In the genomic region with DNA sequence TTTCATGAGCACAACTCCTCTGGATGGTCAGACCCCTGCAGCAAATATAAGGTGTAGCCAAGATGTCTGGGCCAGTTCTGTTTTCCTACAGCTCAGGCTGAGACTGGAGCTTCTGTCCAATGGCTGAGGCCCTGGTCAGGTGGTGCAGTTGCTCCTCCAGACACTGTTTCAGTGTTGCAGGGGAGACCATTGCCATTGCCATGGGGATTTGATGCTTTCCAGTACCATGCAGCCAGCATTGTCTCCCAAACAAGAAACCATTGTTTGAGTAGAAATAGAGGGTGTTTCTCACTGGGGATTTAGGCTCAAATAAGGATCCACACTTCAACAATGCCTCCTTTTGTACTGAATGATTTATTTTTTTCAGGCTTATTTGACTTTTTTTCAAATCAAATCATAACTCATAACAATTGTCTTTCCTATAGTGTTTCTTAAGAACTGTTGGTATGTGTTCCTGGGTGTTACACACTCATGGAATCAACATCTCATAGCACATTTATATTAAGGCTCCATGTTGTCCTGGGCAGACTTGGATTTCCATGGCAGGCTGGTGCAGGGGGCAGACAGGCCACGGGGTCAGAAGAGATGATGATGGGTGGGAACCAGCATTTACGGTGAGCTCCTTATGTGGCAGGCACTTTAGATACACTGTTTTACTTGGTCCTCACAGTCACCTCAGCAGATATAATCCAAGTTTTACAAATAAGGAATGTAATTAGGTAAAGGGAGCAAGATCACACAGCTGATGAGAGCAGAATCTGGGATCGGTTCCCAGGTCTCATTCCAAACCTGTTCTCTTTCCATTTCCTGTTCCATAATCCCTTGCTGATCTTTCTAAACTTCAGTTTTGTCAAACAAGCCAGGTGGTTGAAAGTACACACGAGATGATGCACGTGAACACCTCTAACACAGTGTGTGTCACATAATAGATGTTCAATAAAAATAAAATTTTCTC, we compare ENCODE assay signal across 25 cellular contexts.
DNase-seq lines count a peak whose midpoint lies in the region; ATAC-seq and TF ChIP-seq lines count a peak whose summit lies in the region.
"Had no signal": no experiment of that assay in that cellular context is flagged by ENCODE, and none has a peak within 500 bp of the region (broad histone marks: within the 10 kb centered on the region; RNA-seq: fewer than 3 reads in every experiment).

No MANE protein-coding gene starts in this region.

- no peak overlapping the region for H3K23ac ChIP-seq in trophoblast cell (ENCODE audit: low read length)

- no peak overlapping the region for H3K18ac ChIP-seq in trophoblast cell (ENCODE audit: low read length)

- no peak for TF ChIP-seq CTCF in brain (conservative IDR thresholded peaks at IDR 0.05)

- peaks cover 20% of the 10 kb centered on the region for H3K4me1 Mint-ChIP-seq in brain

- H2BK120ac ChIP-seq in trophoblast cell (ENCODE audit: insufficient read depth, low read length, poor library complexity): no peak overlapping the region

- H3K4ac ChIP-seq in trophoblast cell (ENCODE audit: low read depth, low read length): no peak overlapping the region

- no peak for ATAC-seq in HG03460 (IDR thresholded peaks at IDR 0.05; ENCODE audit: unreplicated experiment)
- ATAC-seq: A549; lower lobe of right lung; right cardiac atrium; stimulated activated naive CD8-positive, alpha-beta T cell treated with anti-CD3 and anti-CD28 coated beads, Interleukin-15, amount 100 ng/mL, for 72 hours had no signal

- whole genome bisulfite sequencing in trophoblast cell (ENCODE audit: extremely low coverage, insufficient coverage, insufficient read length): no CpG with 5 or more reads among the region's 5 CpGs

- no peak overlapping the region for H3K4me3 ChIP-seq in trophoblast cell (ENCODE audit: low read depth, low read length)
- H3K4me3 ChIP-seq: A549, lower lobe of right lung, Peyer's patch, SK-N-MC, upper lobe of left lung had no signal

- H3K36me3 ChIP-seq in trophoblast cell (ENCODE audit: control insufficient read depth in 1 of 2, insufficient read depth in 2 of 2, low read length in 2 of 2): no peaks in the 10 kb centered on the region
- H3K36me3 ChIP-seq: BE2C, lower lobe of right lung, Peyer's patch, upper lobe of left lung had no signal

- peaks cover 0 to 2% (median 0%) of the 10 kb centered on the region in 5 experiments for H3K9me3 Mint-ChIP-seq in brain
- H3K9me3 Mint-ChIP-seq: activated naive CD8-positive, alpha-beta T cell treated with anti-CD3 and anti-CD28 coated beads for 36 hours; activated T-helper 2 cell treated with anti-CD3 and anti-CD28 coated beads, Interferon-gamma antibody, Interleukin-2, Interleukin-4, amounts not matched to agents 10 μg/mL and 5 μg/mL and 100 μg/mL, durations not matched to agents 14 hours and 24 hours and 36 hours; stimulated activated naive CD8-positive, alpha-beta T cell treated with anti-CD3 and anti-CD28 coated beads, Interleukin-15, amount 100 ng/mL, for 72 hours had no signal

- intact Hi-C loops in head of caudate nucleus (cut with DNase I): loop anchor here (10.0 kb wide), 2 partner anchors 167 to 683 kb away; a partner anchor contains a TSS

- H2BK5ac ChIP-seq in trophoblast cell (ENCODE audit: low read depth, low read length, poor library complexity): no peak overlapping the region

- H3K27ac ChIP-seq in trophoblast cell (ENCODE audit: low read depth, low read length): no peak overlapping the region
- H3K27ac ChIP-seq: A549, lower lobe of right lung, Peyer's patch, SK-N-MC, upper lobe of left lung had no signal

- H4K91ac ChIP-seq in trophoblast cell (ENCODE audit: low read depth, low read length): no peak overlapping the region

- in situ Hi-C loops in G401 (cut with HindIII; ENCODE audit: low sequenced_read_pairs): no loop called here

- no peak overlapping the region for H2BK12ac ChIP-seq in trophoblast cell (ENCODE audit: low read length)

- H3K9me3 ChIP-seq in trophoblast cell (ENCODE audit: insufficient read depth, low read depth, low read length): no peaks in the 10 kb centered on the region
- H3K9me3 ChIP-seq: A549, BE2C, lower lobe of right lung, Peyer's patch, upper lobe of left lung had no signal

- H2AK5ac ChIP-seq in trophoblast cell (ENCODE audit: low read length): no peak overlapping the region

- H3K27me3 Mint-ChIP-seq in brain: peaks cover 5% of the 10 kb centered on the region
- H3K27me3 Mint-ChIP-seq: activated naive CD8-positive, alpha-beta T cell treated with anti-CD3 and anti-CD28 coated beads for 36 hours; stimulated activated naive CD8-positive, alpha-beta T cell treated with anti-CD3 and anti-CD28 coated beads, Interleukin-15, amount 100 ng/mL, for 72 hours had no signal

- peak; percentile 11 for DNase-seq in G401 (ENCODE audit: low spot score)
- DNase-seq in head of caudate nucleus: peak; percentile 70 to 96 (median 90)
- peak; percentile 99 for DNase-seq in pons (ENCODE audit: low spot score)
- no peak for DNase-seq in UCSD-AML1 (lab: John Stamatoyannopoulos, UW; ENCODE audit: unreplicated experiment)
- DNase-seq in trophoblast cell: no peak
- DNase-seq in activated CD8-positive, alpha-beta memory T cell treated with anti-CD3 and anti-CD28 coated beads, Interleukin-2, amount 50 U/mL, for 4 hours: no peak
- DNase-seq: activated naive CD8-positive, alpha-beta T cell treated with anti-CD3 and anti-CD28 coated beads for 36 hours; BE2C; COR-L47; DMS79; lower lobe of right lung; NCI-H1417; NCI-H2107; Peyer's patch; right cardiac atrium; stimulated activated CD4-positive, alpha-beta T cell treated with anti-CD3 and anti-CD28 coated beads, Interleukin-12 subunit alpha, Interleukin-12 subunit beta, amount 100 ng/mL, for 4 hours; stimulated activated CD4-positive, alpha-beta T cell treated with anti-CD3 and anti-CD28 coated beads, Interleukin-4, amount 100 ng/mL, for 4 hours; stimulated activated naive CD8-positive, alpha-beta T cell treated with anti-CD3 and anti-CD28 coated beads, Interleukin-15, amount 100 ng/mL, for 72 hours; upper lobe of left lung had no signal

- H4K8ac ChIP-seq in trophoblast cell (ENCODE audit: low read depth, low read length): no peak overlapping the region

- H3K79me2 ChIP-seq in trophoblast cell (ENCODE audit: control insufficient read depth, insufficient read depth, low read length, poor library complexity): no peaks in the 10 kb centered on the region

- H3K14ac ChIP-seq in trophoblast cell (ENCODE audit: low read length): no peak overlapping the region

- H3K9ac ChIP-seq in trophoblast cell (ENCODE audit: low read length): no peak overlapping the region

- H3K4me1 ChIP-seq in trophoblast cell (ENCODE audit: control insufficient read depth in 1 of 2, insufficient read depth in 2 of 2, low read length in 2 of 2): no peaks in the 10 kb centered on the region
- H3K4me1 ChIP-seq: BE2C, lower lobe of right lung, Peyer's patch had no signal

- no peak overlapping the region for H2AFZ ChIP-seq in trophoblast cell (ENCODE audit: insufficient read depth, low read length, poor library complexity)

- H3K79me1 ChIP-seq in trophoblast cell (ENCODE audit: low read length): no peaks in the 10 kb centered on the region

- H3K36me3 Mint-ChIP-seq in brain: no peaks in the 10 kb centered on the region
- H3K36me3 Mint-ChIP-seq: activated naive CD8-positive, alpha-beta T cell treated with anti-CD3 and anti-CD28 coated beads for 36 hours had no signal

- no peak overlapping the region for H3K4me2 ChIP-seq in trophoblast cell (ENCODE audit: low read length)
- H3K4me2 ChIP-seq: A549 had no signal

- no peak overlapping the region for H4K12ac ChIP-seq in trophoblast cell (ENCODE audit: low read depth, low read length)

- no peaks in the 10 kb centered on the region for H3K27me3 ChIP-seq in trophoblast cell (ENCODE audit: insufficient read depth, low read length)
- H3K27me3 ChIP-seq: BE2C, Peyer's patch, upper lobe of left lung had no signal

- H3K4me3 Mint-ChIP-seq in brain: no peak overlapping the region
- H3K4me3 Mint-ChIP-seq: activated naive CD8-positive, alpha-beta T cell treated with anti-CD3 and anti-CD28 coated beads for 36 hours; dendritic cell treated with granulocyte-macrophage colony-stimulating factor and Interleukin-4, amounts not matched to agents 40 ng/mL and 50 ng/mL, for 4 days; stimulated activated naive CD8-positive, alpha-beta T cell treated with anti-CD3 and anti-CD28 coated beads, Interleukin-15, amount 100 ng/mL, for 72 hours had no signal

- peak overlapping the region in 4 of 5 experiments; percentile 21 to 79 (median 53) for H3K27ac Mint-ChIP-seq in brain
- H3K27ac Mint-ChIP-seq: activated naive CD8-positive, alpha-beta T cell treated with anti-CD3 and anti-CD28 coated beads for 36 hours; activated T-helper 2 cell treated with anti-CD3 and anti-CD28 coated beads, Interferon-gamma antibody, Interleukin-2, Interleukin-4, amounts not matched to agents 10 μg/mL and 5 μg/mL and 100 μg/mL, durations not matched to agents 14 hours and 24 hours and 36 hours; dendritic cell treated with granulocyte-macrophage colony-stimulating factor and Interleukin-4, amounts not matched to agents 40 ng/mL and 50 ng/mL, for 4 days; stimulated activated naive CD8-positive, alpha-beta T cell treated with anti-CD3 and anti-CD28 coated beads, Interleukin-15, amount 100 ng/mL, for 72 hours had no signal

Comparison
In these comparisons a context has a peak if more than half of its experiments do, and no peak if none do; other contexts are left out.
1. DNase-seq: peak in G401 (single experiment), head of caudate nucleus (42 of 42) and pons (single experiment); none in UCSD-AML1 (single experiment), trophoblast cell (0 of 2) and activated CD8-positive, alpha-beta memory T cell treated with anti-CD3 and anti-CD28 coated beads, Interleukin-2, amount 50 U/mL, for 4 hours (single experiment).